ENCODE assay signal across 17 cellular contexts in genomic region chr14:75292886-75293285, GRCh38. TPM values are rescaled to one million over a fixed set of nuclear protein-coding genes. Genes with fewer than 3 reads are reported as not detected.
DNase-seq lines count a peak whose midpoint lies in the region; ATAC-seq and TF ChIP-seq lines count a peak whose summit lies in the region.
"Had no signal": no experiment of that assay in that cellular context is flagged by ENCODE, and none has a peak within 500 bp of the region (broad histone marks: within the 10 kb centered on the region; RNA-seq: fewer than 3 reads in every experiment).

No MANE protein-coding gene starts in this region.

- peaks cover 15% of the 10 kb centered on the region for H3K27me3 ChIP-seq in CD4-positive, CD25-positive, alpha-beta regulatory T cell (ENCODE audit: control insufficient read depth, insufficient read depth, low read length)
- H3K27me3 ChIP-seq in iPS-15b (ENCODE audit: control insufficient read depth, insufficient read depth, low read length): peaks cover 6% of the 10 kb centered on the region
- H3K27me3 ChIP-seq: esophagus muscularis mucosa, pancreas had no signal

- no peak for DNase-seq in CD4-positive, CD25-positive, alpha-beta regulatory T cell
- DNase-seq in osteocyte (ENCODE audit: extremely low spot score, unreplicated experiment) (no peak), amygdala (lab: John Stamatoyannopoulos, UW) (no peak)
- DNase-seq: activated CD4-positive, alpha-beta T cell treated with anti-CD3 and anti-CD28 coated beads, Interleukin-2, amount 50 U/mL, for 48 hours; EL; hippocampal formation; NCI-H1930; RPMI8226; T-helper 9 cell had no signal

- ATAC-seq in CD4-positive, CD25-positive, alpha-beta regulatory T cell (ENCODE audit: low read depth in 2 of 2): no peak
- ATAC-seq in GM21529 (IDR thresholded peaks at IDR 0.05; ENCODE audit: unreplicated experiment): no peak
- ATAC-seq in HG03521 (IDR thresholded peaks at IDR 0.05; ENCODE audit: unreplicated experiment): no peak
- ATAC-seq in GM21737 (IDR thresholded peaks at IDR 0.05; ENCODE audit: unreplicated experiment): no peak
- ATAC-seq: pancreas had no signal

- no peak overlapping the region for H3K4me3 ChIP-seq in CD4-positive, CD25-positive, alpha-beta regulatory T cell (ENCODE audit: low read depth, low read length)
- peak overlapping the region; percentile 79 for H3K4me3 ChIP-seq in iPS-15b (ENCODE audit: low read depth, low read length)

- peak overlapping the region in 2 of 4 donors; percentile 65 to 66 for H3K4me3 Mint-ChIP-seq in CD4-positive, CD25-positive, alpha-beta regulatory T cell
- no peak overlapping the region for H3K4me3 Mint-ChIP-seq in IgD-negative memory B cell
- H3K4me3 Mint-ChIP-seq in osteocyte (ENCODE audit: unreplicated experiment): no peak overlapping the region

- peaks cover 33% of the 10 kb centered on the region for H3K27me3 Mint-ChIP-seq in CD4-positive, CD25-positive, alpha-beta regulatory T cell
- H3K27me3 Mint-ChIP-seq in IgD-negative memory B cell (peaks cover 4% of the 10 kb centered on the region), osteocyte (ENCODE audit: unreplicated experiment) (peaks cover 22% of the 10 kb centered on the region)

- H3K9me3 ChIP-seq in CD4-positive, CD25-positive, alpha-beta regulatory T cell (ENCODE audit: control insufficient read depth in 2 of 2, low read length in 2 of 2): no peaks in the 10 kb centered on the region
- no peaks in the 10 kb centered on the region for H3K9me3 ChIP-seq in iPS-15b (ENCODE audit: control insufficient read depth, insufficient read depth, low read length)
- H3K9me3 ChIP-seq: esophagus muscularis mucosa, left ventricle myocardium inferior, pancreas had no signal

- H3K36me3 Mint-ChIP-seq in CD4-positive, CD25-positive, alpha-beta regulatory T cell: no peaks in the 10 kb centered on the region
- H3K36me3 Mint-ChIP-seq in IgD-negative memory B cell: peaks cover 3% of the 10 kb centered on the region
- no peaks in the 10 kb centered on the region for H3K36me3 Mint-ChIP-seq in osteocyte (ENCODE audit: unreplicated experiment)

- H3K36me3 ChIP-seq in CD4-positive, CD25-positive, alpha-beta regulatory T cell (ENCODE audit: control insufficient read depth, insufficient read depth, low read length): no peaks in the 10 kb centered on the region
- H3K36me3 ChIP-seq in iPS-15b (ENCODE audit: control insufficient read depth, insufficient read depth, low read length): no peaks in the 10 kb centered on the region
- H3K36me3 ChIP-seq: esophagus muscularis mucosa, left ventricle myocardium inferior, pancreas had no signal

- H3K27ac ChIP-seq in CD4-positive, CD25-positive, alpha-beta regulatory T cell (ENCODE audit: insufficient read depth, low read length, poor library complexity, severe bottlenecking): no peak overlapping the region

- no peak for TF ChIP-seq CTCF in osteocyte (IDR thresholded peaks at IDR 0.05)

- H3K4me1 ChIP-seq in CD4-positive, CD25-positive, alpha-beta regulatory T cell (ENCODE audit: control insufficient read depth, insufficient read depth, low read length, poor library complexity, severe bottlenecking): peaks cover 29% of the 10 kb centered on the region
- peaks cover 10% of the 10 kb centered on the region for H3K4me1 ChIP-seq in iPS-15b (ENCODE audit: control insufficient read depth, insufficient read depth, low read length)

- H3K9ac ChIP-seq in iPS-15b (ENCODE audit: low read depth, low read length): no peak overlapping the region

- peaks cover 0 to 23% (median 15%) of the 10 kb centered on the region in 4 donors for H3K4me1 Mint-ChIP-seq in CD4-positive, CD25-positive, alpha-beta regulatory T cell
- peaks cover 12 to 18% (median 17%) of the 10 kb centered on the region in 3 donors for H3K4me1 Mint-ChIP-seq in IgD-negative memory B cell
- peaks cover 25% of the 10 kb centered on the region for H3K4me1 Mint-ChIP-seq in osteocyte (ENCODE audit: unreplicated experiment)

- H3K9me3 Mint-ChIP-seq in CD4-positive, CD25-positive, alpha-beta regulatory T cell: no peaks in the 10 kb centered on the region
- H3K9me3 Mint-ChIP-seq in IgD-negative memory B cell (no peaks in the 10 kb centered on the region), osteocyte (ENCODE audit: unreplicated experiment) (no peaks in the 10 kb centered on the region)

- H3K27ac Mint-ChIP-seq in CD4-positive, CD25-positive, alpha-beta regulatory T cell: peak overlapping the region; percentile 82 to 97 (median 92)
- H3K27ac Mint-ChIP-seq in IgD-negative memory B cell (peak overlapping the region; percentile 89 to 99 (median 93)), osteocyte (ENCODE audit: unreplicated experiment) (peak overlapping the region; percentile 98)

RNA-seq across cellular contexts. Expression of gene FOS, which starts 14.3 kb away (rescaled TPM):
- total RNA-seq in CD4-positive, CD25-positive, alpha-beta regulatory T cell: 1,673 TPM
- 100 to 1,000 TPM in 2 of 4 donors, 10 to 100 TPM in 2; 56.8 to 145 (median 104) TPM for polyA plus RNA-seq in CD4-positive, CD25-positive, alpha-beta regulatory T cell
- polyA plus RNA-seq in IgD-negative memory B cell: 487 TPM
- total RNA-seq in osteocyte: 438 and 598 TPM in 2 replicates
